Comparison of ENCODE assay signal across 1 cellular context in the genomic region with DNA sequence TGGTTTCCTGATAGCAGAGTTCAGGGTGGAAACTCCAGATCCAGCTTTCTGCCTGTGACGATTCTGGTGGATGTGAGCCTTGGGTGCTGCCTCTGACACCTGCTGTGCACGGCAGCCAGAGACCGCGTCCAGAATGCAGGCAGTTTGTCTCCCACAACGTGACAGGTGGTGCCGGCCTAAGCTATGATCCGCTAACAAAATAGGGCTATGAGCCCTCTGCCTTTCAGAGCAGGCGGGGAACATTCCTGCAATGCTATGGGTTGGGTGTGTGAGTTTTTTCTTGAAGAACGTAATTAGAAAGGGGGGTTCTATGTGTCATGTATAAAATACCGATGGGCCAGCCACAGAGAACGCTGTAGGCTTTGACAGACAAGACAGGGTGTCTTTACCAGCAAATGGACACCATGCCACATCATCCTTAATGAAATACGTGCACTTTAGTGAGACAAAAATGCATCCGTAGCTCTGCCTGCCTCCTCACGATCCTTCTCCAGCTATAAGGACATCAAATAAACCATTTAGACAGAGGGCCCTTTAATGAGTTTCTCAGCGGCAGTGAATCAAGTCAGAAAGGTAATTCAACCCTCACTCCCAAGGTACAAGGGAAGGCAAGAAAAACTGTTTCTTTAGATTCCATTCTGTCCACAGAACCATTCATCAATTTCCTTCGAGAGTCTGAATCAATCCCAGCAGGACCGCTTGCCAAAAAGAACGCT.
TF ChIP-seq lines count a peak whose summit lies in the region.

No MANE protein-coding gene starts in this region.

TF ChIP-seq in H1, 55 proteins besides CTCF, POLR2A, EP300 and RAD21:
- TF ChIP-seq NANOG (IDR thresholded peaks at IDR 0.05; ENCODE audit: insufficient read depth, low read depth, low read length, poor library complexity, severe bottlenecking) (no peak), EZH2 (IDR thresholded peaks at IDR 0.05; ENCODE audit: low read depth, low read length, severe bottlenecking) (no peak)
